In genomic region chr19:43839139-43839538, GRCh38 we compare ENCODE assay signal across 33 cellular contexts. TPM values are rescaled to one million over a fixed set of nuclear protein-coding genes. Genes with fewer than 3 reads are reported as not detected.
"Had no signal": no experiment of that assay in that cellular context is flagged by ENCODE, and none has a peak within 500 bp of the region (broad histone marks: within the 10 kb centered on the region; RNA-seq: fewer than 3 reads in every experiment).

No MANE protein-coding gene starts in this region.

- ATAC-seq: activated CD4-positive, CD25-positive, alpha-beta regulatory T cell treated with anti-CD3 and anti-CD28 coated beads, Interleukin-2, amount 50 U/mL, for 24 hours; activated CD8-positive, alpha-beta T cell treated with anti-CD3 and anti-CD28 coated beads for 36 hours; activated T-cell treated with anti-CD3 and anti-CD28 coated beads, Interleukin-2, amount 50 U/mL, for 4 hours; activated T-helper 17 cell treated with anti-CD3 and anti-CD28 coated beads, Interleukin-2, amount 50 U/mL, for 72 hours; body of pancreas; effector memory CD8-positive, alpha-beta T cell; gastroesophageal sphincter; heart right ventricle had no signal

- H3K27ac Mint-ChIP-seq: activated B cell treated with CpG ODN at 0.5 μM for 24 hours; activated CD8-positive, alpha-beta T cell treated with anti-CD3 and anti-CD28 coated beads for 36 hours; activated naive CD4-positive, alpha-beta T cell treated with anti-CD3 and anti-CD28 coated beads, Interleukin-2, amount 50 U/mL, for 24 hours; activated naive CD8-positive, alpha-beta T cell treated with anti-CD3 and anti-CD28 coated beads, Interleukin-2, amount 10 ng/mL, durations not matched to agents 7 days and 5 days; activated T-helper 17 cell treated with anti-CD3 and anti-CD28 coated beads, Interleukin-2, amount 50 U/mL, for 72 hours; effector memory CD8-positive, alpha-beta T cell had no signal

- H3K4me1 ChIP-seq: body of pancreas, esophagus squamous epithelium, gastroesophageal sphincter, heart right ventricle had no signal

- H3K27me3 ChIP-seq: body of pancreas, esophagus squamous epithelium, gastroesophageal sphincter, heart right ventricle had no signal

- H3K27ac ChIP-seq: body of pancreas, epithelial cell of prostate, esophagus squamous epithelium, gastroesophageal sphincter, heart right ventricle, WERI-Rb-1 had no signal

- H3K4me3 Mint-ChIP-seq: activated B cell treated with CpG ODN at 0.5 μM for 24 hours; activated CD8-positive, alpha-beta T cell treated with anti-CD3 and anti-CD28 coated beads for 36 hours; activated naive CD4-positive, alpha-beta T cell treated with anti-CD3 and anti-CD28 coated beads, Interleukin-2, amount 50 U/mL, for 24 hours; activated naive CD8-positive, alpha-beta T cell treated with anti-CD3 and anti-CD28 coated beads, Interleukin-2, amount 10 ng/mL, durations not matched to agents 7 days and 5 days; activated T-cell treated with anti-CD3 and anti-CD28 coated beads, Interleukin-2, amount 50 U/mL, for 4 hours; activated T-helper 17 cell treated with anti-CD3 and anti-CD28 coated beads, Interleukin-2, amount 50 U/mL, for 72 hours; effector memory CD8-positive, alpha-beta T cell had no signal

- DNase-seq: activated B cell treated with CpG ODN at 0.5 μM for 24 hours; activated CD4-positive, alpha-beta T cell treated with anti-CD3 and anti-CD28 coated beads for 48 hours; activated CD4-positive, alpha-beta T cell treated with anti-CD3 and anti-CD28 coated beads, Interleukin-2, amount 50 U/mL, for 1 hour; activated CD4-positive, alpha-beta T cell treated with anti-CD3 and anti-CD28 coated beads, Interleukin-2, amount 50 U/mL, for 48 hours; activated CD8-positive, alpha-beta memory T cell treated with anti-CD3 and anti-CD28 coated beads for 24 hours; activated CD8-positive, alpha-beta T cell treated with anti-CD3 and anti-CD28 coated beads for 36 hours; activated effector memory CD4-positive, alpha-beta T cell treated with Interleukin-2 at 50 U/mL for 16 hours; activated gamma-delta T cell treated with Interleukin-2 at 50 U/mL for 16 hours; activated naive CD4-positive, alpha-beta T cell treated with Interleukin-2 at 50 U/mL for 16 hours; activated naive CD8-positive, alpha-beta T cell treated with anti-CD3 and anti-CD28 coated beads, Interleukin-2, amount 10 ng/mL, durations not matched to agents 7 days and 5 days; activated T-cell treated with anti-CD3 and anti-CD28 coated beads, Interleukin-2, amount 50 U/mL, for 4 hours; amygdala; aorta; body of pancreas; caudate nucleus; cortex of kidney; dermis blood vessel endothelial cell; effector CD4-positive, alpha-beta T cell; effector memory CD8-positive, alpha-beta T cell; esophagus squamous epithelium; foreskin melanocyte; heart right ventricle; T-helper 2 cell; WERI-Rb-1 had no signal

- FAIRE-seq: colon, endothelial cell of umbilical vein, TTC549 had no signal

- H3K27me3 Mint-ChIP-seq: activated B cell treated with CpG ODN at 0.5 μM for 24 hours; activated CD8-positive, alpha-beta T cell treated with anti-CD3 and anti-CD28 coated beads for 36 hours; activated naive CD4-positive, alpha-beta T cell treated with anti-CD3 and anti-CD28 coated beads, Interleukin-2, amount 50 U/mL, for 24 hours; activated naive CD8-positive, alpha-beta T cell treated with anti-CD3 and anti-CD28 coated beads, Interleukin-2, amount 10 ng/mL, durations not matched to agents 7 days and 5 days; activated T-helper 17 cell treated with anti-CD3 and anti-CD28 coated beads, Interleukin-2, amount 50 U/mL, for 72 hours; effector memory CD8-positive, alpha-beta T cell had no signal

- H3K4me3 ChIP-seq: body of pancreas, esophagus squamous epithelium, gastroesophageal sphincter, heart right ventricle had no signal

- H3K4me1 Mint-ChIP-seq: activated B cell treated with CpG ODN at 0.5 μM for 24 hours; activated naive CD4-positive, alpha-beta T cell treated with anti-CD3 and anti-CD28 coated beads, Interleukin-2, amount 50 U/mL, for 24 hours; activated naive CD8-positive, alpha-beta T cell treated with anti-CD3 and anti-CD28 coated beads, Interleukin-2, amount 10 ng/mL, durations not matched to agents 7 days and 5 days; activated T-helper 17 cell treated with anti-CD3 and anti-CD28 coated beads, Interleukin-2, amount 50 U/mL, for 72 hours had no signal

RNA-seq across cellular contexts. Expression of gene LYPD5, which starts 36.9 kb away (rescaled TPM):
- total RNA-seq: body of pancreas, chondrocyte, endothelial cell of umbilical vein had no signal

RNA-seq across cellular contexts. Expression of gene KCNN4, which starts 58.4 kb away (rescaled TPM):
- total RNA-seq: endothelial cell of umbilical vein had no signal
